Comparison of ENCODE assay signal across 23 cellular contexts in genomic region chr9:137516144-137516917, GRCh38.
"Had no signal": no experiment of that assay in that cellular context is flagged by ENCODE, and none has a peak within 500 bp of the region (broad histone marks: within the 10 kb centered on the region; RNA-seq: fewer than 3 reads in every experiment).

No MANE protein-coding gene starts in this region.

- H3K27ac ChIP-seq: brain microvascular endothelial cell, esophagus squamous epithelium, lower lobe of right lung, prostate gland, skin epidermis, tibial nerve, uterus had no signal

- ATAC-seq: left cardiac atrium had no signal

- H3K27ac Mint-ChIP-seq: activated B cell treated with CpG ODN at 0.5 μM for 24 hours; activated CD4-positive, alpha-beta T cell treated with anti-CD3 and anti-CD28 coated beads, Interleukin-2, amount 10 ng/mL, durations not matched to agents 7 days and 5 days; immature natural killer cell; nephron progenitor cell had no signal

- DNase-seq: activated B cell treated with CpG ODN at 0.5 μM for 24 hours; activated CD4-positive, alpha-beta T cell treated with anti-CD3 and anti-CD28 coated beads, Interleukin-2, amount 10 ng/mL, durations not matched to agents 7 days and 5 days; activated naive CD4-positive, alpha-beta T cell treated with Interleukin-2 at 50 U/mL for 16 hours; activated T-cell treated with anti-CD3 and anti-CD28 coated beads for 4 hours; anterior cingulate cortex; brain microvascular endothelial cell; cortex of kidney; effector CD4-positive, alpha-beta T cell; esophagus squamous epithelium; immature natural killer cell; left cardiac atrium; lower lobe of right lung; nephron progenitor cell; stimulated activated CD4-positive, alpha-beta T cell treated with anti-CD3 and anti-CD28 coated beads, Interleukin-15, amount 100 ng/mL, for 24 hours; stimulated activated CD4-positive, alpha-beta T cell treated with anti-CD3 and anti-CD28 coated beads, Interleukin-4, amount 100 ng/mL, for 4 hours; stimulated activated CD8-positive, alpha-beta memory T cell treated with anti-CD3 and anti-CD28 coated beads, Interleukin-4, amount 100 ng/mL, for 48 hours; stimulated activated naive CD4-positive, alpha-beta T cell treated with Interleukin-2 at 50 U/mL for 16 hours; substantia nigra; uterus had no signal

- H3K4me3 Mint-ChIP-seq: activated B cell treated with CpG ODN at 0.5 μM for 24 hours; activated CD4-positive, alpha-beta T cell treated with anti-CD3 and anti-CD28 coated beads, Interleukin-2, amount 10 ng/mL, durations not matched to agents 7 days and 5 days; central memory CD8-positive, alpha-beta T cell; immature natural killer cell; nephron progenitor cell had no signal

- H3K36me3 Mint-ChIP-seq: immature natural killer cell had no signal

- H3K36me3 ChIP-seq: brain microvascular endothelial cell, esophagus squamous epithelium, prostate gland, uterus had no signal

- H3K4me1 Mint-ChIP-seq: nephron progenitor cell had no signal

- H3K4me1 ChIP-seq: esophagus squamous epithelium, lower lobe of right lung, prostate gland, tibial nerve, uterus had no signal

- H3K27me3 Mint-ChIP-seq: activated B cell treated with CpG ODN at 0.5 μM for 24 hours; activated CD4-positive, alpha-beta T cell treated with anti-CD3 and anti-CD28 coated beads, Interleukin-2, amount 10 ng/mL, durations not matched to agents 7 days and 5 days; central memory CD8-positive, alpha-beta T cell had no signal

- H3K9me3 ChIP-seq: esophagus squamous epithelium, lower lobe of right lung, prostate gland, tibial nerve, uterus had no signal

- H3K9me3 Mint-ChIP-seq: activated B cell treated with CpG ODN at 0.5 μM for 24 hours; activated CD4-positive, alpha-beta T cell treated with anti-CD3 and anti-CD28 coated beads, Interleukin-2, amount 10 ng/mL, durations not matched to agents 7 days and 5 days; central memory CD8-positive, alpha-beta T cell; immature natural killer cell had no signal

- H3K27me3 ChIP-seq: brain microvascular endothelial cell, esophagus squamous epithelium, tibial nerve, uterus had no signal

- H3K4me3 ChIP-seq: esophagus squamous epithelium, lower lobe of right lung, prostate gland, skin epidermis, tibial nerve, uterus had no signal
